ENCODE assay signal across 16 cellular contexts in genomic region chr3:188196232-188196990, GRCh38. TPM values are rescaled to one million over a fixed set of nuclear protein-coding genes. Genes with fewer than 3 reads are reported as not detected.
DNase-seq lines count a peak whose midpoint lies in the region; ATAC-seq and TF ChIP-seq lines count a peak whose summit lies in the region.
"Had no signal": no experiment of that assay in that cellular context is flagged by ENCODE, and none has a peak within 500 bp of the region (broad histone marks: within the 10 kb centered on the region; RNA-seq: fewer than 3 reads in every experiment).

No MANE protein-coding gene starts in this region.

- ATAC-seq in IMR-90 (ENCODE audit: low read depth), result peak; percentile 7; the same call in 1 of the 2 replicates
- ATAC-seq in GM21619 (IDR thresholded peaks at IDR 0.05; ENCODE audit: unreplicated experiment), result no peak
- no peak for ATAC-seq in natural killer cell
- ATAC-seq: Panc1, T-helper 17 cell had no signal

- H4K91ac ChIP-seq in IMR-90 (ENCODE audit: insufficient read depth, low read depth, low read length), result peak overlapping the region; percentile 19

- peak overlapping the region; percentile 5; the same call in 1 of the 2 replicates for H3K4me2 ChIP-seq in IMR-90 (ENCODE audit: low read depth, low read length)

- H2BK5ac ChIP-seq in IMR-90 (ENCODE audit: low read depth, low read length, poor library complexity, severe bottlenecking), result no peak overlapping the region

- H4K8ac ChIP-seq in IMR-90 (ENCODE audit: low read depth in 2 of 2, low read length in 2 of 2), result peak overlapping the region in 1 of 2 experiments; percentile 68; a peak in 1 of 4 replicates

- CTCF ChIA-PET in Caco-2 (lab: Charles Lee) (no interaction called here), IMR-90 (lab: Yijun Ruan, JAX) (interaction anchor here (1.3 kb wide), 1 partner anchor 12 kb away, joined by 4 read pairs; no protein-coding TSS in a partner anchor)

- TF ChIP-seq POLR2A in IMR-90 (IDR thresholded peaks at IDR 0.05; ENCODE audit: low read depth, low read length), result no peak

- no peak overlapping the region for H2AK9ac ChIP-seq in IMR-90 (replicated peaks; ENCODE audit: low read depth, low read length, poor library complexity)

- peak overlapping the region; percentile 35; the same call in 2 of the 3 replicates for H2BK15ac ChIP-seq in IMR-90 (ENCODE audit: low read depth, low read length)

- peaks cover 18% of the 10 kb centered on the region for H3K4me1 Mint-ChIP-seq in Caco-2 (ENCODE audit: low read depth, unreplicated experiment)
- peaks cover 58 to 64% of the 10 kb centered on the region in 2 donors for H3K4me1 Mint-ChIP-seq in natural killer cell

- H3K9me3 Mint-ChIP-seq in Caco-2 (ENCODE audit: unreplicated experiment) (no peaks in the 10 kb centered on the region), natural killer cell (no peaks in the 10 kb centered on the region)

- peak overlapping the region; percentile 48 for H2AFZ ChIP-seq in IMR-90 (replicated peaks; ENCODE audit: low read length, poor library complexity)

- peak overlapping the region; percentile 87 for H3K14ac ChIP-seq in IMR-90 (replicated peaks; ENCODE audit: low read depth, low read length)

- BruUV-seq in Caco-2 (replicated peaks; lab: Mats Ljungman, UMichigan) (no TSS peak), IMR-90 (replicated peaks; lab: Mats Ljungman, UMichigan) (no TSS peak)

- H3K79me1 ChIP-seq in IMR-90 (ENCODE audit: low read depth in 1 of 2, low read length in 2 of 2), result peaks cover 44 to 83% of the 10 kb centered on the region in 2 experiments

- dilution Hi-C loops in IMR-90 (cut with HindIII; ENCODE audit: low sequenced_read_pairs, unreplicated experiment), result no loop called here

- H4K20me1 ChIP-seq in IMR-90 (ENCODE audit: insufficient read depth, low read length), result peaks cover 77% of the 10 kb centered on the region

- H3K27me3 Mint-ChIP-seq in Caco-2 (ENCODE audit: insufficient read depth, unreplicated experiment) (no peaks in the 10 kb centered on the region), natural killer cell (ENCODE audit: low read depth in 2 of 2) (no peaks in the 10 kb centered on the region)
- H3K27me3 Mint-ChIP-seq: T-helper 17 cell had no signal

- peaks cover 46% of the 10 kb centered on the region for H3K9me1 ChIP-seq in IMR-90 (ENCODE audit: insufficient read depth, low read length)

- POLR2A ChIA-PET in Caco-2 (lab: Charles Lee), result no interaction called here
- POLR2A ChIA-PET in IMR-90 (lab: Charles Lee; ENCODE audit: unreplicated experiment), result no interaction called here

- H3K18ac ChIP-seq in IMR-90 (ENCODE audit: low read depth, low read length), result peak overlapping the region; percentile 24

- no peak for TF ChIP-seq CTCF in Caco-2 (IDR thresholded peaks at IDR 0.05; ENCODE audit: insufficient read depth in 1 of 2, low read depth in 1 of 2, low read length in 1 of 2, severe bottlenecking in 1 of 2, unreplicated experiment in 1 of 2)
- no peak for TF ChIP-seq CTCF in IMR-90 (conservative IDR thresholded peaks at IDR 0.05; ENCODE audit: low read depth, low read length)
- TF ChIP-seq CTCF in fibroblast of villous mesenchyme (IDR thresholded peaks at IDR 0.05; ENCODE audit: insufficient read depth, low read depth, low read length), result no peak
- no peak for TF ChIP-seq CTCF in natural killer cell (IDR thresholded peaks at IDR 0.05)

- H2AK5ac ChIP-seq in IMR-90 (ENCODE audit: low read depth, low read length), result peak overlapping the region; percentile 85; the same call in 1 of the 2 replicates

- H3K36me3 Mint-ChIP-seq in Caco-2 (ENCODE audit: insufficient read depth, unreplicated experiment), result peaks cover 13% of the 10 kb centered on the region
- peaks cover 1% of the 10 kb centered on the region for H3K36me3 Mint-ChIP-seq in natural killer cell

- H3K27me3 ChIP-seq in Caco-2 (replicated peaks; ENCODE audit: control insufficient read depth, insufficient read depth, low read length) (no peaks in the 10 kb centered on the region), IMR-90 (ENCODE audit: control insufficient read depth, insufficient read depth, low read length) (no peaks in the 10 kb centered on the region), rectal smooth muscle tissue (ENCODE audit: control insufficient read depth, insufficient read depth, low read length) (no peaks in the 10 kb centered on the region)

- H3K27ac Mint-ChIP-seq in Caco-2 (ENCODE audit: unreplicated experiment), result peak overlapping the region; percentile 76
- H3K27ac Mint-ChIP-seq in natural killer cell, result no peak overlapping the region
- H3K27ac Mint-ChIP-seq: T-helper 17 cell had no signal

- in situ Hi-C loops in IMR-90 (cut with MboI; ENCODE audit: low sequenced_read_pairs) (no loop called here), ACHN (cut with HindIII; ENCODE audit: low pct_ligation_motif_present, low pct_unique_long_range_greater_than_20kb, low sequenced_read_pairs) (no loop called here)

- H3K4ac ChIP-seq in IMR-90 (ENCODE audit: low read depth, low read length), result peak overlapping the region; percentile 86

- DNase-seq in Caco-2 (no peak), IMR-90 (peak; percentile 54), fibroblast of villous mesenchyme (ENCODE audit: low read depth) (peak; percentile 53), ACHN (no peak), cortex of kidney (lab: John Stamatoyannopoulos, UW) (no peak), natural killer cell (no peak)
- DNase-seq: activated CD4-positive, alpha-beta T cell treated with anti-CD3 and anti-CD28 coated beads for 4 hours; erythroblast; NCI-H1930; NCI-H526 treated with DMSO at 0.1 percent for 48 hours; T-helper 17 cell had no signal

- TF ChIP-seq RAD21 in IMR-90 (IDR thresholded peaks at IDR 0.05; ENCODE audit: low read length), result no peak

- no peak overlapping the region for H3K56ac ChIP-seq in IMR-90 (ENCODE audit: extremely low read depth, insufficient read depth, low read length)

- H3K36me3 ChIP-seq in Caco-2 (ENCODE audit: control insufficient read depth, insufficient read depth, low read length), result no peaks in the 10 kb centered on the region
- peaks cover 17% of the 10 kb centered on the region for H3K36me3 ChIP-seq in IMR-90 (ENCODE audit: control insufficient read depth, insufficient read depth, low read length)
- peaks cover 1% of the 10 kb centered on the region for H3K36me3 ChIP-seq in rectal smooth muscle tissue (ENCODE audit: control insufficient read depth, insufficient read depth, low read length)

- H3K27ac ChIP-seq in IMR-90 (ENCODE audit: insufficient read depth, low read length), result peak overlapping the region; percentile 53
- H3K27ac ChIP-seq in rectal smooth muscle tissue (ENCODE audit: low read depth, low read length), result peak overlapping the region; percentile 84
- H3K27ac ChIP-seq: skin epidermis had no signal

- WGBS in IMR-90 (ENCODE audit: extremely low coverage in 2 of 2, insufficient read length in 1 of 2), 2 experiments, result 84% methylated on average over 5 of the region's 6 CpGs; no CpG with 5 or more reads in 1 of the 2 experiments

- H3K4me3 Mint-ChIP-seq in Caco-2 (ENCODE audit: unreplicated experiment) (no peak overlapping the region), natural killer cell (no peak overlapping the region)
- H3K4me3 Mint-ChIP-seq: T-helper 17 cell had no signal

- no peak overlapping the region for H4K5ac ChIP-seq in IMR-90 (ENCODE audit: low read depth, low read length)

- H3K4me1 ChIP-seq in Caco-2 (no peaks in the 10 kb centered on the region), IMR-90 (ENCODE audit: control insufficient read depth, insufficient read depth, low read length) (peaks cover 23% of the 10 kb centered on the region), rectal smooth muscle tissue (ENCODE audit: control insufficient read depth, insufficient read depth, low read length) (peaks cover 43% of the 10 kb centered on the region)

- no peaks in the 10 kb centered on the region for H3K9me3 ChIP-seq in Caco-2
- H3K9me3 ChIP-seq in IMR-90 (ENCODE audit: control insufficient read depth, insufficient read depth, low read length), result no peaks in the 10 kb centered on the region

- H2BK20ac ChIP-seq in IMR-90 (ENCODE audit: low read depth, low read length), result peak overlapping the region; percentile 15

- H3K4me3 ChIP-seq in Caco-2 (ENCODE audit: low read depth, low read length) (no peak overlapping the region), IMR-90 (ENCODE audit: insufficient read depth, low read depth, low read length) (no peak overlapping the region), fibroblast of villous mesenchyme (ENCODE audit: low read depth, low read length) (no peak overlapping the region), rectal smooth muscle tissue (ENCODE audit: low read length) (no peak overlapping the region)
- H3K4me3 ChIP-seq: lung, skin epidermis had no signal

- H3K23ac ChIP-seq in IMR-90 (ENCODE audit: low read depth, low read length), result peak overlapping the region; percentile 78; the same call in 1 of the 2 replicates

- H3K9ac ChIP-seq in IMR-90 (ENCODE audit: low read depth, low read length) (no peak overlapping the region), rectal smooth muscle tissue (ENCODE audit: low read length) (no peak overlapping the region)

- intact Hi-C loops in Caco-2 (cut with micrococcal nuclease; ENCODE audit: unreplicated experiment), result no loop called here
- intact Hi-C loops in IMR-90 (cut with micrococcal nuclease), result no loop called here
- intact Hi-C loops in natural killer cell (cut with micrococcal nuclease), result no loop called here

- H2BK120ac ChIP-seq in IMR-90 (ENCODE audit: low read depth, low read length), result peak overlapping the region; percentile 45

TF ChIP-seq in IMR-90, 13 proteins besides CTCF, POLR2A, EP300 and RAD21 (continues in another document):
- TF ChIP-seq MAFK (IDR thresholded peaks at IDR 0.05; ENCODE audit: low read depth, low read length) (no peak), NFE2L2 (IDR thresholded peaks at IDR 0.05; ENCODE audit: low read depth, low read length) (no peak), CHD1 (IDR thresholded peaks at IDR 0.05; ENCODE audit: low read depth, low read length) (no peak), USF2 (IDR thresholded peaks at IDR 0.05; ENCODE audit: low read depth, low read length) (no peak), BHLHE40 (IDR thresholded peaks at IDR 0.05; ENCODE audit: low read depth, low read length) (no peak), RFX5 (IDR thresholded peaks at IDR 0.05; ENCODE audit: low read depth, low read length) (no peak), MAZ (IDR thresholded peaks at IDR 0.05; ENCODE audit: borderline replicate concordance, low read depth, low read length) (no peak)

RNA-seq across cellular contexts. Expression of gene LPP, which starts 42.5 kb away (rescaled TPM):
- 120 and 147 TPM in 2 replicates for total RNA-seq in Caco-2 (2022)
- total RNA-seq in IMR-90 (2012; rRNA removed), result 111 and 130 TPM in 2 replicates
- polyA plus RNA-seq in IMR-90 (2012; rRNA removed), result 16.0 and 17.6 TPM in 2 replicates
- polyA plus RNA-seq in IMR-90 (2012; cell fraction: cytosol; rRNA removed), result 7.4 and 10.6 TPM in 2 replicates
- polyA plus RNA-seq in IMR-90 (2012; cell fraction: nucleus; rRNA removed; ENCODE audit: low replicate concordance), result 35.2 and 36.9 TPM in 2 replicates
- 196 TPM in 2 replicates for total RNA-seq in fibroblast of villous mesenchyme
- total RNA-seq in natural killer cell, result 100 to 1,000 TPM; 137 to 163 (median 149) TPM

Comparison
In these comparisons a context has a peak if more than half of its experiments do, and no peak if none do; other contexts are left out.
1. DNase-seq: peak in IMR-90 (single experiment) and fibroblast of villous mesenchyme (single experiment); none in Caco-2 (0 of 2), ACHN (single experiment), cortex of kidney (single experiment) and natural killer cell (single experiment).